Comparison of ENCODE assay signal across 1 cellular context in the genomic region with DNA sequence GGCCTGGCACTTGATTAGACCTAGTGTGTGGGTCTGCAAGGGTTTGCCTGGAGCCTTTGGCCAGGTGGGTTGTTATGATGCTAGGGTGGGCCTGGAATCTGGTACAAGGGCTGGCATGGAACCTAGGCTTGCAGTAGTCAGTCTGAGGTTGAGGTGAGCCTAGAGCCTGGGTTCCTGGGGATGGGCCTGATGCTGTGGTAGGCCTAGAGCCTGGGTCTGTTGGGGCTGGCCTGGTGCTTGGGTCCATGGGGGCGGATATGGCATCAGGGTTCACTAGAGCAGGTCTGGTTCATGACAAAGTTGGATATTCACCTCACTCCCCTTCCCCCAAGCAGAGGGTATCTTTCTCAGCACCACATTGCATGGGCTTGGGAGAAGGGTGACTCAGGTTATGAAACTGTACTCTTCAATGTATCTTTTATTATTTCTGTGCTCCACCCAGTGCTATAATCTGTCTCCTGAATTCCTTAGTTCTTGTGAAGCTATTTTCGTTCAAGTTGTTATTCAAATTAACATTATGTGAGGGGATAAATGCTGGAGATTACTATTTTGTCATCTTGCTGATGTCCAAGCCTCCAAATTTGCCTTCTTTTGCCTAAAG.
TF ChIP-seq lines count a peak whose summit lies in the region.

No MANE protein-coding gene starts in this region.

TF ChIP-seq in IMR-90, 13 proteins besides CTCF, POLR2A, EP300 and RAD21:
- TF ChIP-seq BHLHE40 (IDR thresholded peaks at IDR 0.05; ENCODE audit: low read depth, low read length) (no peak), MXI1 (IDR thresholded peaks at IDR 0.05; ENCODE audit: borderline replicate concordance, low read depth, low read length) (no peak), FOS (IDR thresholded peaks at IDR 0.05; ENCODE audit: low read depth, low read length) (no peak), CEBPB (IDR thresholded peaks at IDR 0.05; ENCODE audit: low read depth, low read length) (no peak), MAFK (IDR thresholded peaks at IDR 0.05; ENCODE audit: low read depth, low read length) (no peak), NFE2L2 (IDR thresholded peaks at IDR 0.05; ENCODE audit: low read depth, low read length) (no peak), ELK1 (IDR thresholded peaks at IDR 0.05; ENCODE audit: borderline replicate concordance, low read depth, low read length) (no peak), SMC3 (IDR thresholded peaks at IDR 0.05; ENCODE audit: low read depth, low read length) (no peak), CHD1 (IDR thresholded peaks at IDR 0.05; ENCODE audit: low read depth, low read length) (no peak), RFX5 (IDR thresholded peaks at IDR 0.05; ENCODE audit: low read depth, low read length) (no peak), RCOR1 (IDR thresholded peaks at IDR 0.05; ENCODE audit: insufficient replicate concordance, low read length) (no peak), MAZ (IDR thresholded peaks at IDR 0.05; ENCODE audit: borderline replicate concordance, low read depth, low read length) (no peak)
- TF ChIP-seq, protein P1, sequence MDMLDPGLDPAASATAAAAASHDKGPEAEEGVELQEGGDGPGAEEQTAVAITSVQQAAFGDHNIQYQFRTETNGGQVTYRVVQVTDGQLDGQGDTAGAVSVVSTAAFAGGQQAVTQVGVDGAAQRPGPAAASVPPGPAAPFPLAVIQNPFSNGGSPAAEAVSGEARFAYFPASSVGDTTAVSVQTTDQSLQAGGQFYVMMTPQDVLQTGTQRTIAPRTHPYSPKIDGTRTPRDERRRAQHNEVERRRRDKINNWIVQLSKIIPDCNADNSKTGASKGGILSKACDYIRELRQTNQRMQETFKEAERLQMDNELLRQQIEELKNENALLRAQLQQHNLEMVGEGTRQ (IDR thresholded peaks at IDR 0.05; ENCODE audit: low read depth, low read length) = no peak
